8 cellular contexts compared by ENCODE assay signal in the genomic region with DNA sequence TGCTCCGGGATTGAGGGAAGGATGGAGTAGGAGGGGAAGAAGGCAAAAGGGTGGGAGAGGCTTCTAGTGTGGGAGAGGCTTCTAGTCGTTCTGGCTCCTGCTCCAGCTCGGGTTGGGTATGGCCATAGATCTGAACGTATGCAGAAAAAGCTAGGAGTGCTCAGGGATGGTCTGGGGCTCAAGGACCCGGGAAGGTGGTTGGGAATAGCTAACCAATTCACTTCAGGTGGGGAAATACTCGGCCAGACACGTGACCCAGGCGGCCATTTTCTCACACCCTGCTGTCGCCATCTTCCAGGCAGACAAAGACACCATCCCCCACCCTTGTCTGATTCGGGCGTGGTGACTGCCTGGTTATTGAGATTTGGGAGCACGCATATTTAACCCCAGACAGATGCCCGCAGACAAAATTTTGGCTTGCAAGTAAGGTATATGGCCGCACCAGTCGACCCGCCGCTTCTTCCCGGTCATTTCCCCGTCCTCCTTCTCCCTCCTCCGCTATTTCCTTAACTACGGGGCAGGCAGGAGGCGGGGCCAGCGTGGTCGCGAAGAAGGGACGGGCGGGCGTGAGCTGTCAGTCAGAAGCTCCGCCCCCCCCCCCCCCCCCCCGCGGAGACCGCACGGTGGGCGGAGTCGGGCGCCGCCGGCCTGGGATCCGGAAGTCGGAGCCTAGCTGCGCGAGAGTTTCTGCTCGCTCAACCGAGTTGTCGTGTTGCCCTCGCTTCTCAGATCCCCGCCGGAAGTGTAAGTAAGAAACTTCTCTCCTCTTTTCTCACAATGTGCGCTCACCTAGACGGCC. TPM values are rescaled to one million over a fixed set of nuclear protein-coding genes. Genes with fewer than 3 reads are reported as not detected.
DNase-seq lines count a peak whose midpoint lies in the region; TF ChIP-seq lines count a peak whose summit lies in the region.

A gene with protein sequence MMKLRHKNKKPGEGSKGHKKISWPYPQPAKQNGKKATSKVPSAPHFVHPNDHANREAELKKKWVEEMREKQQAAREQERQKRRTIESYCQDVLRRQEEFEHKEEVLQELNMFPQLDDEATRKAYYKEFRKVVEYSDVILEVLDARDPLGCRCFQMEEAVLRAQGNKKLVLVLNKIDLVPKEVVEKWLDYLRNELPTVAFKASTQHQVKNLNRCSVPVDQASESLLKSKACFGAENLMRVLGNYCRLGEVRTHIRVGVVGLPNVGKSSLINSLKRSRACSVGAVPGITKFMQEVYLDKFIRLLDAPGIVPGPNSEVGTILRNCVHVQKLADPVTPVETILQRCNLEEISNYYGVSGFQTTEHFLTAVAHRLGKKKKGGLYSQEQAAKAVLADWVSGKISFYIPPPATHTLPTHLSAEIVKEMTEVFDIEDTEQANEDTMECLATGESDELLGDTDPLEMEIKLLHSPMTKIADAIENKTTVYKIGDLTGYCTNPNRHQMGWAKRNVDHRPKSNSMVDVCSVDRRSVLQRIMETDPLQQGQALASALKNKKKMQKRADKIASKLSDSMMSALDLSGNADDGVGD (plus strand): TSS at position 661 of the 799 bp plus-strand sequence. CDS start 2,348 bp downstream, outside the sequence.

- TF ChIP-seq CTCF in fibroblast of the aortic adventitia (IDR thresholded peaks at IDR 0.05; ENCODE audit: insufficient read depth, low read length) (no peak), nephron progenitor cell (IDR thresholded peaks at IDR 0.05) (no peak)

- DNase-seq in EL = peak; percentile 81
- DNase-seq in H7 = peak; percentile 88
- peak; percentile 87 for DNase-seq in M059J (ENCODE audit: low read depth)
- DNase-seq in activated T-helper 9 cell treated with anti-CD3 and anti-CD28 coated beads, Interleukin-2, amount 50 U/mL, for 16 hours (ENCODE audit: low read depth) = peak; percentile 70
- DNase-seq in fibroblast of the aortic adventitia (ENCODE audit: low read depth) = peak; percentile 84
- DNase-seq in nephron progenitor cell = peak; percentile 76

- H3K4me3 Mint-ChIP-seq in nephron progenitor cell = peak within 1 kb of the TSS; percentile 93
- H3K4me3 Mint-ChIP-seq in stimulated activated naive CD8-positive, alpha-beta T cell treated with anti-CD3 and anti-CD28 coated beads, Interleukin-15, Interleukin-2, amounts not matched to agents 100 ng/mL and 50 ng/mL, for 24 hours = peak within 1 kb of the TSS; percentile 90

- H3K36me3 Mint-ChIP-seq in nephron progenitor cell (ENCODE audit: low read depth) = peaks cover 24% of the 10 kb centered on the region
- H3K36me3 Mint-ChIP-seq in stimulated activated naive CD8-positive, alpha-beta T cell treated with anti-CD3 and anti-CD28 coated beads, Interleukin-15, Interleukin-2, amounts not matched to agents 100 ng/mL and 50 ng/mL, for 24 hours (ENCODE audit: low read depth) = peaks cover 37% of the 10 kb centered on the region

- H3K27me3 Mint-ChIP-seq in nephron progenitor cell (ENCODE audit: low read depth, poor library complexity) = no peaks in the 10 kb centered on the region
- no peaks in the 10 kb centered on the region for H3K27me3 Mint-ChIP-seq in stimulated activated naive CD8-positive, alpha-beta T cell treated with anti-CD3 and anti-CD28 coated beads, Interleukin-15, Interleukin-2, amounts not matched to agents 100 ng/mL and 50 ng/mL, for 24 hours

- H3K36me3 ChIP-seq in H7 (replicated peaks; ENCODE audit: control insufficient read depth, insufficient read depth, low read length) = no peaks in the 10 kb centered on the region; the same call in none of the 2 replicates

- peak; percentile 73 for TF ChIP-seq POLR2A in Raji (IDR thresholded peaks at IDR 0.05; ENCODE audit: insufficient read depth, low read depth, low read length)

- peaks cover 73% of the 10 kb centered on the region for H3K9me3 Mint-ChIP-seq in nephron progenitor cell
- peaks cover 6% of the 10 kb centered on the region for H3K9me3 Mint-ChIP-seq in stimulated activated naive CD8-positive, alpha-beta T cell treated with anti-CD3 and anti-CD28 coated beads, Interleukin-15, Interleukin-2, amounts not matched to agents 100 ng/mL and 50 ng/mL, for 24 hours

- H3K4me3 ChIP-seq in H7 (ENCODE audit: insufficient read depth, low read depth, low read length) (peak within 1 kb of the TSS; percentile 63), fibroblast of the aortic adventitia (ENCODE audit: low read depth, low read length) (peak within 1 kb of the TSS; percentile 86)

- H3K4me1 Mint-ChIP-seq in nephron progenitor cell = peaks cover 38% of the 10 kb centered on the region
- H3K4me1 Mint-ChIP-seq in stimulated activated naive CD8-positive, alpha-beta T cell treated with anti-CD3 and anti-CD28 coated beads, Interleukin-15, Interleukin-2, amounts not matched to agents 100 ng/mL and 50 ng/mL, for 24 hours (ENCODE audit: low read depth) = peaks cover 37% of the 10 kb centered on the region

- H3K27me3 ChIP-seq in H7 (ENCODE audit: control insufficient read depth, insufficient read depth, low read length) = no peaks in the 10 kb centered on the region

- H3K27ac Mint-ChIP-seq in nephron progenitor cell = peak within 1 kb of the TSS; percentile 99
- H3K27ac Mint-ChIP-seq in stimulated activated naive CD8-positive, alpha-beta T cell treated with anti-CD3 and anti-CD28 coated beads, Interleukin-15, Interleukin-2, amounts not matched to agents 100 ng/mL and 50 ng/mL, for 24 hours = peak within 1 kb of the TSS; percentile 92

RNA-seq across cellular contexts. Expression of the gene that starts here (rescaled TPM):
- 28.1 and 31.9 TPM in 2 replicates for total RNA-seq in H7 (2014; rRNA removed; shearing (Covaris generic))
- total RNA-seq in M059J (2014; rRNA removed; shearing (Covaris generic)) = 23.7 and 36.3 TPM in 2 replicates
- 27.1 and 46.3 TPM in 2 replicates for total RNA-seq in fibroblast of the aortic adventitia (ENCODE audit: low replicate concordance)

Comparison
In these comparisons a context has a peak if more than half of its experiments do, and no peak if none do; other contexts are left out.
1. Peak in every context shown above with its lines: DNase-seq and H3K4me3 ChIP-seq.